8 cellular contexts compared by ENCODE assay signal in the genomic region with DNA sequence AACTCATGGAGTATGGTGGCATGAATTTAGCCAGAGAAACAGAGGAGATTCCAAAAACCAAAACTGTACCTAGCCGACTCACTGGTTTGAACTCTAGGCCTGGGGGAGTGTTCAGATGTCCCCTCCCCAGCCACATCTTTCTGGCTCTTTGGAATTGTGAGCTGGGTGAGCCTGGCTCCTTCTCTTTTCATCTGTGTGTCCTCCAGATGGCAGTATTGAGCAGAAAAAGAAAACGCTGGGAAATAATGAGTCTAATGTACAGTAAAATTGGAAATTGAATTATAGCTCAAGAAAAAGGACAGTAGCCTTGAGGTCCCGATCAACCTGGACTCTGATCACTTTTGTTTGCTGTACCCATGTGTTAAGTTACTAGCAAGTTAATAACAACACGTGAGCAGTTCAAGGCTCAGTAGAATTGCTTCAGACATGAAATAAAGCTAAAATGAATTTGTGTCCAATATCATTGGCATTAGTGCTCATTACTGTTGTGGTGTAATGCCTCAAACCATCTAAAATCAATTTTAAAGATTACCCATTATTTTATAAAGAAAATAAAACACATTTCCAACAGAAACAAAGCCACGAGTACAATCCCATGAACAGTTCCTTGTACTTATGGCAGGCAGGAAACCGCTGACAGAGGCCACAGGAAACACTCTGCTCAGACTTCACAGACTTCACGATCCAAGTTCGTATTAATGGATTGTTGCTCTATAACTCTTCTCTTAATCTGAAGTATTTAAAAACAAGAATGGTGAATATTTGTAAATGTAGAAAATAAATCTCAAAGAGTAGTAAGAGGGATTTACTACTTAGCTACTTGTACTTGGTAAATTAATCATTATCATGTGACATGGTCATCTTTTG.
DNase-seq lines count a peak whose midpoint lies in the region; ATAC-seq and TF ChIP-seq lines count a peak whose summit lies in the region.

No MANE protein-coding gene starts in this region.

- no peak overlapping the region for H3K4me3 ChIP-seq in astrocyte of the spinal cord (ENCODE audit: low read depth, low read length)

- H3K9me3 Mint-ChIP-seq in stimulated activated naive CD8-positive, alpha-beta T cell treated with anti-CD3 and anti-CD28 coated beads, Interleukin-15, amount 100 ng/mL, for 72 hours, result no peaks in the 10 kb centered on the region

- no peak overlapping the region for H3K27ac Mint-ChIP-seq in stimulated activated naive CD8-positive, alpha-beta T cell treated with anti-CD3 and anti-CD28 coated beads, Interleukin-15, amount 100 ng/mL, for 72 hours

- TF ChIP-seq CTCF in astrocyte of the spinal cord (IDR thresholded peaks at IDR 0.05; ENCODE audit: low read depth, low read length), result peak; percentile 74

- peaks cover 9% of the 10 kb centered on the region for H3K4me1 Mint-ChIP-seq in stimulated activated naive CD8-positive, alpha-beta T cell treated with anti-CD3 and anti-CD28 coated beads, Interleukin-15, amount 100 ng/mL, for 72 hours

- in situ Hi-C loops in astrocyte of the spinal cord (cut with HindIII; ENCODE audit: low sequenced_read_pairs), result no loop called here

- ATAC-seq in stimulated activated naive CD8-positive, alpha-beta T cell treated with anti-CD3 and anti-CD28 coated beads, Interleukin-15, amount 100 ng/mL, for 72 hours, result peak; percentile 69
- no peak for ATAC-seq in HG02763 (IDR thresholded peaks at IDR 0.05; ENCODE audit: unreplicated experiment)

- DNase-seq in activated T-cell treated with anti-CD3 and anti-CD28 coated beads for 4 hours, result peak; percentile 21
- no peak for DNase-seq in activated T-cell treated with anti-CD3 and anti-CD28 coated beads, Interleukin-2, amount 50 U/mL, for 48 hours
- DNase-seq in HT1080 (ENCODE audit: low read depth), result peak; percentile 66
- peak; percentile 22 for DNase-seq in NOMO-1 treated with dmso at 0.1 percent for 144 hours (lab: John Stamatoyannopoulos, UW; ENCODE audit: unreplicated experiment)
- DNase-seq in astrocyte of the spinal cord (ENCODE audit: low read depth, low spot score), result peak; percentile 54
- peak; percentile 39 for DNase-seq in iPS-NIHi7 (ENCODE audit: extremely low spot score)
- DNase-seq in stimulated activated naive CD8-positive, alpha-beta T cell treated with anti-CD3 and anti-CD28 coated beads, Interleukin-15, amount 100 ng/mL, for 72 hours, result peak; percentile 20 to 30

- H3K4me3 Mint-ChIP-seq in stimulated activated naive CD8-positive, alpha-beta T cell treated with anti-CD3 and anti-CD28 coated beads, Interleukin-15, amount 100 ng/mL, for 72 hours, result peak overlapping the region in 1 of 2 donors; percentile 42

- no peaks in the 10 kb centered on the region for H3K27me3 Mint-ChIP-seq in stimulated activated naive CD8-positive, alpha-beta T cell treated with anti-CD3 and anti-CD28 coated beads, Interleukin-15, amount 100 ng/mL, for 72 hours

Comparison
In these comparisons a context has a peak if more than half of its experiments do, and no peak if none do; other contexts are left out.
1. DNase-seq: peak in activated T-cell treated with anti-CD3 and anti-CD28 coated beads for 4 hours (single experiment), HT1080 (single experiment), NOMO-1 treated with dmso at 0.1 percent for 144 hours (single experiment), astrocyte of the spinal cord (single experiment), iPS-NIHi7 (single experiment) and stimulated activated naive CD8-positive, alpha-beta T cell treated with anti-CD3 and anti-CD28 coated beads, Interleukin-15, amount 100 ng/mL, for 72 hours (2 of 2); none in activated T-cell treated with anti-CD3 and anti-CD28 coated beads, Interleukin-2, amount 50 U/mL, for 48 hours (0 of 2).